Comparison of ENCODE assay signal across 2 cellular contexts in the genomic region with DNA sequence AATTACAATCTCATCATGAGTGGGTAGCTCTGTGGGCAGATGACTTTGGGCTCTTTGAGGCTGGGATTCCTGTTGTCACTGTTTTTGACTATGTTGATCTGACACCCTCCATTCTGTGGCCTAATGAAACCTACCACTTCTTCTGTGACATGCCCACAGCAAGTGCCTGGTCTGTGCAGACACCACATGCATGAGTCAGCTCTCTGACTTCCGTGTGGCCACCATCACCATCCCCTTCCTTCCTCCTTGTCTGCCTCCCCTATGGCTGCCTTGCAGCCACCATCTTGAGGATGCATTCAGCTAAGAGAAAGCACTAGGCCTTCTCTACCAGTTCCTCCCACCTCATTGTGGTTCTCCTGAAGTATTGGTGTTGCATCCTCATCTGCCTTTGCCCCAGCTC.
TF ChIP-seq lines count a peak whose summit lies in the region.

No MANE protein-coding gene starts in this region.

TF ChIP-seq in liver, 16 proteins besides CTCF, POLR2A, EP300 and RAD21:
- TF ChIP-seq YY1 (IDR thresholded peaks at IDR 0.05) (peak; percentile 20), RXRA (IDR thresholded peaks at IDR 0.05) (no peak)

TF ChIP-seq in HepG2, 621 proteins besides CTCF, POLR2A, EP300 and RAD21:
- TF ChIP-seq GPN1 (CRISPR knock-in tag; IDR thresholded peaks at IDR 0.05; ENCODE audit: borderline replicate concordance) (no peak), TCF7 (IDR thresholded peaks at IDR 0.05; ENCODE audit: low read depth) (no peak), DPF2 (CRISPR knock-in tag; IDR thresholded peaks at IDR 0.05; ENCODE audit: borderline replicate concordance, low read depth) (no peak), ZNF773 (CRISPR knock-in tag; IDR thresholded peaks at IDR 0.05; ENCODE audit: borderline replicate concordance) (no peak), NR2F1 (CRISPR knock-in tag; IDR thresholded peaks at IDR 0.05) (no peak), ZNF572 (CRISPR knock-in tag; IDR thresholded peaks at IDR 0.05) (no peak)
TF ChIP-seq in HepG2: peak in this region for 0.
